In genomic region chr13:98487016-98487415, GRCh38 we compare ENCODE assay signal across 15 cellular contexts.
DNase-seq lines count a peak whose midpoint lies in the region; ATAC-seq and TF ChIP-seq lines count a peak whose summit lies in the region.
"Had no signal": no experiment of that assay in that cellular context is flagged by ENCODE, and none has a peak within 500 bp of the region (broad histone marks: within the 10 kb centered on the region; RNA-seq: fewer than 3 reads in every experiment).

No MANE protein-coding gene starts in this region.

- intact Hi-C loops in PC-3 (cut with micrococcal nuclease) (loop anchor here (10.0 kb wide), 1 partner anchor 168 kb away; no protein-coding TSS in a partner anchor), sciatic nerve (cut with DNase I) (loop anchor here (10.0 kb wide), 1 partner anchor 1922 kb away; no protein-coding TSS in a partner anchor)

- H3K9me3 ChIP-seq in CD8-positive, alpha-beta memory T cell (ENCODE audit: low read length), result no peaks in the 10 kb centered on the region
- H3K9me3 ChIP-seq in PC-3 (ENCODE audit: low read length), result no peaks in the 10 kb centered on the region
- H3K9me3 ChIP-seq: gastrocnemius medialis, left ventricle myocardium inferior had no signal

- peaks cover 80 to 97% (median 92%) of the 10 kb centered on the region in 3 donors for H3K4me1 Mint-ChIP-seq in CD8-positive, alpha-beta memory T cell

- H3K4me3 Mint-ChIP-seq in CD8-positive, alpha-beta memory T cell, result peak overlapping the region in 1 of 7 donors; percentile 29

- peaks cover 5% of the 10 kb centered on the region for H3F3A ChIP-seq in PC-3 (ENCODE audit: low read length, unreplicated experiment)

- in situ Hi-C loops in KBM-7 (cut with MboI; ENCODE audit: low pct_unique_long_range_greater_than_20kb, low sequenced_read_pairs), result no loop called here

- POLR2A ChIA-PET in CD8-positive, alpha-beta memory T cell (lab: Charles Lee), result no interaction called here
- POLR2A ChIA-PET in PC-3 (lab: Charles Lee; ENCODE audit: unreplicated experiment), result no interaction called here

- peaks cover 4% of the 10 kb centered on the region for H3K36me3 ChIP-seq in CD8-positive, alpha-beta memory T cell (ENCODE audit: insufficient read depth, low read length)
- no peaks in the 10 kb centered on the region for H3K36me3 ChIP-seq in PC-3 (ENCODE audit: low read depth, low read length)
- H3K36me3 ChIP-seq: gastrocnemius medialis, left ventricle myocardium inferior had no signal

- peak overlapping the region in 7 of 8 donors; percentile 66 to 98 (median 81) for H3K27ac Mint-ChIP-seq in CD8-positive, alpha-beta memory T cell

- no peaks in the 10 kb centered on the region for H3K9me2 ChIP-seq in PC-3 (replicated peaks; ENCODE audit: low read length)

- H4K20me1 ChIP-seq in PC-3 (ENCODE audit: low read length), result no peaks in the 10 kb centered on the region

- H3K4me1 ChIP-seq in CD8-positive, alpha-beta memory T cell (ENCODE audit: insufficient read depth, low read length), result peaks cover 40% of the 10 kb centered on the region
- H3K4me1 ChIP-seq in PC-3 (ENCODE audit: insufficient read depth, low read length), result peaks cover 37% of the 10 kb centered on the region

- no peak overlapping the region for H3K27ac ChIP-seq in CD8-positive, alpha-beta memory T cell (ENCODE audit: low read depth, low read length)
- H3K27ac ChIP-seq in PC-3 (ENCODE audit: low read length) (peak overlapping the region; percentile 99; the same call in 1 of the 2 replicates), epithelial cell of prostate (peak overlapping the region; percentile 98), caudate nucleus (ENCODE audit: low read depth, low read length) (no peak overlapping the region)
- H3K27ac ChIP-seq: left ventricle myocardium inferior, SK-N-MC had no signal

- BruUV-seq in PC-3 (replicated peaks; lab: Mats Ljungman, UMichigan), result no TSS peak

- no peak overlapping the region for H3K4me3 ChIP-seq in CD8-positive, alpha-beta memory T cell (ENCODE audit: low read length)
- H3K4me3 ChIP-seq in PC-3 (ENCODE audit: low read length), result no peak overlapping the region
- H3K4me3 ChIP-seq: gastrocnemius medialis, left ventricle myocardium inferior, SK-N-MC had no signal

- no peaks in the 10 kb centered on the region for H3K27me3 ChIP-seq in CD8-positive, alpha-beta memory T cell (ENCODE audit: insufficient read depth, low read length, poor library complexity, severe bottlenecking)
- H3K27me3 ChIP-seq in PC-3 (ENCODE audit: low read length), result no peaks in the 10 kb centered on the region
- H3K27me3 ChIP-seq: gastrocnemius medialis had no signal

- DNase-seq in CD8-positive, alpha-beta memory T cell, result no peak
- no peak for DNase-seq in PC-3
- DNase-seq in epithelial cell of prostate (ENCODE audit: low read depth, low spot score), result no peak
- DNase-seq in sciatic nerve (ENCODE audit: low spot score), result peak; percentile 25
- DNase-seq in KBM-7, result no peak
- no peak for DNase-seq in caudate nucleus (lab: John Stamatoyannopoulos, UW)
- DNase-seq in dermis blood vessel endothelial cell, result no peak
- DNase-seq: activated CD4-positive, alpha-beta T cell treated with anti-CD3 and anti-CD28 coated beads, Interleukin-2, amount 50 U/mL, for 48 hours; central memory CD4-positive, alpha-beta T cell; gastrocnemius medialis; left ventricle myocardium inferior; NCI-H69; stimulated activated CD4-positive, alpha-beta T cell treated with anti-CD3 and anti-CD28 coated beads, Interleukin-4, amount 100 ng/mL, for 1 hour had no signal

- TF ChIP-seq CTCF in PC-3 (conservative IDR thresholded peaks at IDR 0.05; ENCODE audit: low read depth, low read length), result no peak

- H2AFZ ChIP-seq in PC-3 (ENCODE audit: low read length), result no peak overlapping the region

- no peaks in the 10 kb centered on the region for H3K9me3 Mint-ChIP-seq in CD8-positive, alpha-beta memory T cell

- H3K79me2 ChIP-seq in PC-3 (ENCODE audit: low read length), result peaks cover 85% of the 10 kb centered on the region

- no peak overlapping the region for H3K9ac ChIP-seq in PC-3 (ENCODE audit: low read length)

- ATAC-seq in PC-3 (no peak), sciatic nerve (peak; percentile 14), HG03159 (IDR thresholded peaks at IDR 0.05; ENCODE audit: unreplicated experiment) (no peak)
- ATAC-seq: gastrocnemius medialis had no signal

- H3K27me3 Mint-ChIP-seq in CD8-positive, alpha-beta memory T cell, result no peaks in the 10 kb centered on the region

- H3K36me3 Mint-ChIP-seq in CD8-positive, alpha-beta memory T cell, result peaks cover 0 to 16% (median 2%) of the 10 kb centered on the region in 3 donors

- CTCF ChIA-PET in CD8-positive, alpha-beta memory T cell (lab: Charles Lee), result interaction anchor here (1.0 to 1.1 kb wide), 2 partner anchors 11 to 41 kb away, joined by 3 read pairs; no protein-coding TSS in a partner anchor
- CTCF ChIA-PET in PC-3 (lab: Charles Lee), result no interaction called here

- no peak overlapping the region for H3K4me2 ChIP-seq in PC-3 (ENCODE audit: low read length)

Comparison
In these comparisons a context has a peak if more than half of its experiments do, and no peak if none do; other contexts are left out.
1. H3K27ac ChIP-seq: peak in PC-3 (single experiment) and epithelial cell of prostate (single experiment); none in CD8-positive, alpha-beta memory T cell (single experiment) and caudate nucleus (single experiment).